ENCODE assay signal across 24 cellular contexts in genomic region chr13:65339236-65339635, GRCh38.
"Had no signal": no experiment of that assay in that cellular context is flagged by ENCODE, and none has a peak within 500 bp of the region (broad histone marks: within the 10 kb centered on the region; RNA-seq: fewer than 3 reads in every experiment).

No MANE protein-coding gene starts in this region.

- H3K4me3 ChIP-seq: breast epithelium, colonic mucosa, lower lobe of right lung, neural progenitor cell, sigmoid colon, testis, vagina had no signal

- DNase-seq: activated CD4-positive, alpha-beta memory T cell treated with anti-CD3 and anti-CD28 coated beads for 36 hours; activated CD4-positive, alpha-beta T cell treated with anti-CD3 and anti-CD28 coated beads for 4 hours; activated CD4-positive, CD25-positive, alpha-beta regulatory T cell; activated naive CD4-positive, alpha-beta T cell treated with Interleukin-2 at 50 U/mL for 16 hours; activated naive CD8-positive, alpha-beta T cell treated with anti-CD3 and anti-CD28 coated beads, Interleukin-2, amount 10 ng/mL, durations not matched to agents 7 days and 5 days; activated T-cell treated with anti-CD3 and anti-CD28 coated beads, Interleukin-2, amount 50 U/mL, for 48 hours; anterior cingulate cortex; colonic mucosa; lower lobe of right lung; naive thymus-derived CD8-positive, alpha-beta T cell; posterior cingulate gyrus; sigmoid colon; stimulated activated CD4-positive, alpha-beta T cell treated with anti-CD3 and anti-CD28 coated beads, Interleukin-2, amount 100 ng/mL, for 48 hours; stimulated activated CD8-positive, alpha-beta memory T cell treated with anti-CD3 and anti-CD28 coated beads, Interleukin-4, amount 100 ng/mL, for 48 hours; stimulated activated naive CD4-positive, alpha-beta T cell; T-helper 17 cell; testis; trophoblast cell had no signal

- H3K27ac ChIP-seq: breast epithelium, colonic mucosa, epithelial cell of prostate, lower lobe of right lung, neural progenitor cell, sigmoid colon, testis, vagina had no signal

- H3K27me3 ChIP-seq: breast epithelium, colonic mucosa, neural progenitor cell, sigmoid colon, testis, vagina had no signal

- H3K4me1 Mint-ChIP-seq: activated naive CD8-positive, alpha-beta T cell treated with anti-CD3 and anti-CD28 coated beads, Interleukin-2, amount 10 ng/mL, durations not matched to agents 7 days and 5 days; central memory CD8-positive, alpha-beta T cell; naive thymus-derived CD8-positive, alpha-beta T cell; T-helper 17 cell had no signal

- ATAC-seq: left lobe of liver; lower lobe of right lung; naive thymus-derived CD8-positive, alpha-beta T cell; T-helper 17 cell had no signal

- H3K9ac ChIP-seq: neural progenitor cell had no signal

- H3K36me3 ChIP-seq: breast epithelium, colonic mucosa, lower lobe of right lung, neural progenitor cell, sigmoid colon, vagina had no signal

- H3K4me1 ChIP-seq: breast epithelium, colonic mucosa, lower lobe of right lung, neural progenitor cell, sigmoid colon, testis, vagina had no signal

- H3K9me3 ChIP-seq: breast epithelium, colonic mucosa, lower lobe of right lung, sigmoid colon, testis, vagina had no signal

- H3K9me3 Mint-ChIP-seq: activated CD4-positive, alpha-beta memory T cell treated with anti-CD3 and anti-CD28 coated beads for 36 hours; activated naive CD8-positive, alpha-beta T cell treated with anti-CD3 and anti-CD28 coated beads, Interleukin-2, amount 10 ng/mL, durations not matched to agents 7 days and 5 days had no signal

- H2AFZ ChIP-seq: neural progenitor cell had no signal

- H3K27ac Mint-ChIP-seq: activated CD4-positive, alpha-beta memory T cell treated with anti-CD3 and anti-CD28 coated beads for 36 hours; activated naive CD8-positive, alpha-beta T cell treated with anti-CD3 and anti-CD28 coated beads, Interleukin-2, amount 10 ng/mL, durations not matched to agents 7 days and 5 days; naive thymus-derived CD8-positive, alpha-beta T cell; neural progenitor cell; T-helper 17 cell had no signal

- H3K4me3 Mint-ChIP-seq: activated CD4-positive, alpha-beta memory T cell treated with anti-CD3 and anti-CD28 coated beads for 36 hours; activated naive CD8-positive, alpha-beta T cell treated with anti-CD3 and anti-CD28 coated beads, Interleukin-2, amount 10 ng/mL, durations not matched to agents 7 days and 5 days; central memory CD8-positive, alpha-beta T cell; naive thymus-derived CD8-positive, alpha-beta T cell; neural progenitor cell; T-helper 17 cell had no signal

- H3K36me3 Mint-ChIP-seq: activated CD4-positive, alpha-beta memory T cell treated with anti-CD3 and anti-CD28 coated beads for 36 hours; activated naive CD8-positive, alpha-beta T cell treated with anti-CD3 and anti-CD28 coated beads, Interleukin-2, amount 10 ng/mL, durations not matched to agents 7 days and 5 days; naive thymus-derived CD8-positive, alpha-beta T cell; neural progenitor cell had no signal

- H3K4me2 ChIP-seq: neural progenitor cell had no signal
